In the genomic region with DNA sequence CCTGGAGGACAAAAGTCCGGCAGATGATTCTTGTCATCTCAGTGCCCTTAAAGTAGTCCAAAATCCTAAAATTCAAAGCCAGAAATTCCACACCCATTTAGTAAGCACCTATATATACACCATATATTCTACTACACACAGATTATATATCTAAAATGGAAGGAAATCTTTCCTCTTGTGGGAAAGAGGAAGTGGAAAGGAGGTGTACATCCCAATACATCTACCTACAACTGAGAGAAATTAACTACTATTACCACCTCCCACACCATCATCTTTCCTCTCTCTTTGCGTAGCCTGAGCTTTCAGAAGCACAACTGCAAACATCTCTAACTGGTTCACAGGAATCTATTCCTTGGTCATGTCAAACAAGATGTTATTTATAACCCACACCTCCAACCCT, we compare ENCODE assay signal across 12 cellular contexts. TPM values are rescaled to one million over a fixed set of nuclear protein-coding genes. Genes with fewer than 3 reads are reported as not detected.
"Had no signal": no experiment of that assay in that cellular context is flagged by ENCODE, and none has a peak within 500 bp of the region (broad histone marks: within the 10 kb centered on the region; RNA-seq: fewer than 3 reads in every experiment).

No MANE protein-coding gene starts in this region.

- DNase-seq: HFFc6, IMR-90, Karpas-422, KBM-7 had no signal

- H2AFZ ChIP-seq: GM23338 had no signal

- H3K9me3 Mint-ChIP-seq: GM23338, HFFc6 had no signal

- H3K4me2 ChIP-seq: GM23338, KMS-11 had no signal

- H3K9ac ChIP-seq: KMS-11 had no signal

- H3K4me3 ChIP-seq: GM23338, HAP-1 had no signal

- H3K27ac Mint-ChIP-seq: GM23338, HFFc6 had no signal

- H3K27ac ChIP-seq: HL-60, KMS-11 had no signal

- H3K4me3 Mint-ChIP-seq: GM23338, HFFc6 had no signal

- FAIRE-seq: H1, H54 had no signal

- ATAC-seq: HCT116 had no signal

- H3K9me3 ChIP-seq: HAP-1 had no signal

- H3K4me1 ChIP-seq: HAP-1 had no signal

RNA-seq across cellular contexts. Expression of a gene that starts 5.4 kb away (rescaled TPM):
- total RNA-seq: HT1080 had no signal
